ENCODE assay signal across 8 cellular contexts in genomic region chr5:69217732-69218568, GRCh38. TPM values are rescaled to one million over a fixed set of nuclear protein-coding genes. Genes with fewer than 3 reads are reported as not detected.
A peak's percentile ranks its signal among the peaks of the same experiment; 100 is the strongest.
DNase-seq lines count a peak whose midpoint lies in the region; ATAC-seq and TF ChIP-seq lines count a peak whose summit lies in the region.

No MANE protein-coding gene starts in this region.

- H3K27me3 Mint-ChIP-seq in progenitor cell of endocrine pancreas: no peaks in the 10 kb centered on the region

- TF ChIP-seq POLR2A in adrenal gland (IDR thresholded peaks at IDR 0.05): peak; percentile 31 to 78

- peak overlapping the region; percentile 97 for H3K4me3 Mint-ChIP-seq in progenitor cell of endocrine pancreas (ENCODE audit: low read depth)

- intact Hi-C loops in adrenal gland (cut with DNase I) (loop anchor here in 1 of 2 donors (2.0 kb wide), 1 partner anchor 29 kb away; the partner anchor contains the start of gene CENPH), left cardiac atrium (cut with DNase I) (loop anchor here in 1 of 2 donors (1.0 to 10.0 kb wide), 3 partner anchors 16 to 149 kb away; partner anchors contain the start of genes AK6, CCDC125, CDK7 and RAD17)

- H3K9me3 Mint-ChIP-seq in progenitor cell of endocrine pancreas (ENCODE audit: low read depth): no peaks in the 10 kb centered on the region

- WGBS in adrenal gland, 4 donors: 0% methylated on average over 26 to 65 of the region's 65 CpGs

- peaks cover 4 to 18% of the 10 kb centered on the region in 2 donors for H3K4me1 ChIP-seq in adrenal gland (replicated peaks in 1 of 2)

- peak overlapping the region; percentile 97 for H3K27ac Mint-ChIP-seq in progenitor cell of endocrine pancreas

- peaks cover 19% of the 10 kb centered on the region for H3K36me3 Mint-ChIP-seq in progenitor cell of endocrine pancreas (ENCODE audit: insufficient read depth)

- TF ChIP-seq CTCF in GM12875 (IDR thresholded peaks at IDR 0.05; ENCODE audit: borderline replicate concordance, insufficient read depth, low read depth, low read length) (0 out of 2 replicates have a peak, but pooled peaks have one; percentile 2), adrenal gland (IDR thresholded peaks at IDR 0.05) (peak in 4 of 6 experiments; percentile 44 to 53 (median 46)), progenitor cell of endocrine pancreas (IDR thresholded peaks at IDR 0.05; ENCODE audit: unreplicated experiment) (peak; percentile 33)

- H3K4me1 Mint-ChIP-seq in progenitor cell of endocrine pancreas (ENCODE audit: low read depth): peaks cover 14% of the 10 kb centered on the region

- DNase-seq in NCI-H128 (lab: John Stamatoyannopoulos, UW; ENCODE audit: unreplicated experiment): peak; percentile 18
- peak; percentile 81 to 95 for DNase-seq in SW 1271 (lab: John Stamatoyannopoulos, UW)
- DNase-seq in adrenal gland: peak; percentile 96 to 99 (median 98)
- DNase-seq in left cardiac atrium: peak; percentile 98
- DNase-seq in progenitor cell of endocrine pancreas (ENCODE audit: low spot score, unreplicated experiment): peak; percentile 91
- peak; percentile 97 for DNase-seq in ureter (ENCODE audit: low spot score)

- peak overlapping the region; percentile 79 to 95 (median 90) for H3K27ac ChIP-seq in adrenal gland

- H3K27me3 ChIP-seq in adrenal gland: no peaks in the 10 kb centered on the region

- ATAC-seq in HG02759 (IDR thresholded peaks at IDR 0.05; ENCODE audit: unreplicated experiment) (peak; percentile 91), left cardiac atrium (peak; percentile 99 to 100)

- H3K4me3 ChIP-seq in GM12875 (ENCODE audit: low read depth, low read length): peak overlapping the region; percentile 70
- peak overlapping the region; percentile 34 to 87 (median 81) for H3K4me3 ChIP-seq in adrenal gland

- H3K9me3 ChIP-seq in adrenal gland (replicated peaks in 1 of 3): no peaks in the 10 kb centered on the region

- no peaks in the 10 kb centered on the region for H3K36me3 ChIP-seq in adrenal gland (replicated peaks in 1 of 2)

RNA-seq across cellular contexts. Expression of gene CDK7, which starts 16.7 kb away (rescaled TPM):
- 10 to 100 TPM; 15.2 to 31.4 (median 22.8) TPM for total RNA-seq in adrenal gland
- 10 to 100 TPM; 29.7 to 57.1 (median 33.5) TPM for polyA plus RNA-seq in adrenal gland
- total RNA-seq in left cardiac atrium: 10 to 100 TPM; 11.1 to 14.4 TPM
- total RNA-seq in progenitor cell of endocrine pancreas: 30.8 TPM in 2 replicates
- total RNA-seq in ureter: 16.2 TPM

RNA-seq across cellular contexts. Expression of gene CENPH, which starts 28.6 kb away (rescaled TPM):
- 1 to 10 TPM in 6 of 8 donors, under 1 TPM in 1, not detected in 1; 0.69 to 4.5 (median 1.8) TPM for total RNA-seq in adrenal gland
- 1 to 10 TPM; 2.1 to 3.0 (median 2.6) TPM for polyA plus RNA-seq in adrenal gland
- 1 to 10 TPM; 2.5 to 3.4 TPM for total RNA-seq in left cardiac atrium
- 22.2 and 23.8 TPM in 2 replicates for total RNA-seq in progenitor cell of endocrine pancreas
- 4.5 TPM for total RNA-seq in ureter

RNA-seq across cellular contexts. Expression of gene CCNB1, which starts 51.0 kb away (rescaled TPM):
- 10 to 100 TPM in 3 of 8 donors, 1 to 10 TPM in 5; 4.8 to 21.3 (median 9.1) TPM for total RNA-seq in adrenal gland
- 1 to 10 TPM; 3.6 to 9.7 (median 4.5) TPM for polyA plus RNA-seq in adrenal gland
- total RNA-seq in left cardiac atrium: 1 to 10 TPM; 1.9 to 3.0 TPM
- total RNA-seq in progenitor cell of endocrine pancreas: 104 and 105 TPM in 2 replicates
- 5.3 TPM for total RNA-seq in ureter

Comparison
In these comparisons a context has a peak if more than half of its experiments do, and no peak if none do; other contexts are left out.
1. Peak in every context shown above with its lines: DNase-seq, ATAC-seq, H3K4me3 ChIP-seq and H3K27ac ChIP-seq.
2. DNase-seq: peak in every context shown above with its lines; median percentile 98 in adrenal gland; 98 in left cardiac atrium; 97 in ureter; 91 in progenitor cell of endocrine pancreas; 88 in SW 1271; 18 in NCI-H128.